Comparison of ENCODE assay signal across 16 cellular contexts in genomic region chr10:84367256-84367655, GRCh38.
"Had no signal": no experiment of that assay in that cellular context is flagged by ENCODE, and none has a peak within 500 bp of the region (broad histone marks: within the 10 kb centered on the region; RNA-seq: fewer than 3 reads in every experiment).

No MANE protein-coding gene starts in this region.

- H3K4me3 ChIP-seq: colonic mucosa, pancreas had no signal

- H3K27me3 Mint-ChIP-seq: naive thymus-derived CD8-positive, alpha-beta T cell; progenitor cell of endocrine pancreas; type B pancreatic cell had no signal

- H3K36me3 ChIP-seq: colonic mucosa had no signal

- H3K4me3 Mint-ChIP-seq: naive thymus-derived CD8-positive, alpha-beta T cell; type B pancreatic cell had no signal

- H3K27ac ChIP-seq: colonic mucosa, pancreas had no signal

- H3K4me1 ChIP-seq: colonic mucosa had no signal

- H3K9me3 Mint-ChIP-seq: naive thymus-derived CD8-positive, alpha-beta T cell; type B pancreatic cell had no signal

- H3K27ac Mint-ChIP-seq: progenitor cell of endocrine pancreas, type B pancreatic cell had no signal

- H3K9me3 ChIP-seq: colonic mucosa, pancreas had no signal

- H3K27me3 ChIP-seq: colonic mucosa, pancreas had no signal

- DNase-seq: colonic mucosa; dermis blood vessel endothelial cell; glutamatergic neuron; islet precursor cell; mammary epithelial cell; naive thymus-derived CD8-positive, alpha-beta T cell; occipital lobe; pancreas; right cardiac atrium; small intestine; stimulated activated CD4-positive, alpha-beta T cell treated with anti-CD3 and anti-CD28 coated beads, Interleukin-12 subunit alpha, Interleukin-12 subunit beta, amount 100 ng/mL, for 4 hours; stimulated activated naive CD4-positive, alpha-beta T cell treated with Interleukin-2 at 50 U/mL for 16 hours had no signal

- ATAC-seq: esophagus mucosa; left lobe of liver; naive thymus-derived CD8-positive, alpha-beta T cell; pancreas; right cardiac atrium had no signal
